Comparison of ENCODE assay signal across 1 cellular context in genomic region chr13:113224486-113224885, GRCh38.
A peak's percentile ranks its signal among the peaks of the same experiment; 100 is the strongest.
TF ChIP-seq lines count a peak whose summit lies in the region.

No MANE protein-coding gene starts in this region.

TF ChIP-seq in K562, 482 proteins besides CTCF, POLR2A, EP300 and RAD21:
- TF ChIP-seq NFIX (CRISPR knock-in tag; IDR thresholded peaks at IDR 0.05; ENCODE audit: low read depth): peak; percentile 5; the same call in 1 of the 2 replicates
- peak; percentile 87 for TF ChIP-seq NFIC (IDR thresholded peaks at IDR 0.05)
- no peak for TF ChIP-seq HLTF (IDR thresholded peaks at IDR 0.05)
